ENCODE assay signal across 8 cellular contexts in genomic region chr14:91417134-91417982, GRCh38. TPM values are rescaled to one million over a fixed set of nuclear protein-coding genes. Genes with fewer than 3 reads are reported as not detected.
A peak's percentile ranks its signal among the peaks of the same experiment; 100 is the strongest.
DNase-seq lines count a peak whose midpoint lies in the region; ATAC-seq, FAIRE-seq and TF ChIP-seq lines count a peak whose summit lies in the region.

Gene CCDC88C (minus strand): TSS chr14:91417820. CDS start chr14:91417690, 130 bp downstream.

- H3K4me3 Mint-ChIP-seq in activated CD4-positive, alpha-beta memory T cell treated with anti-CD3 and anti-CD28 coated beads for 36 hours: peak within 1 kb of the TSS; percentile 100

- TF ChIP-seq CTCF in A673 (conservative IDR thresholded peaks at IDR 0.05; ENCODE audit: low read depth, low read length): peak; percentile 32; the same call in 1 of the 2 replicates
- peak in 1 of 3 experiments; percentile 22; a peak in 1 of 4 replicates for TF ChIP-seq CTCF in H1 (IDR thresholded peaks at IDR 0.05; ENCODE audit: control extremely low read depth in 1 of 3, insufficient read depth in 1 of 3, low read depth in 1 of 3, low read length in 3 of 3)

- H4K91ac ChIP-seq in H1 (replicated peaks; ENCODE audit: insufficient read length, low read length): peak within 1 kb of the TSS; percentile 59

- TF ChIP-seq POLR2A in H1 (IDR thresholded peaks at IDR 0.05; ENCODE audit: control extremely low read depth in 1 of 2, low read depth in 2 of 2, low read length in 2 of 2): peak in 1 of 2 experiments; percentile 52; a peak in 1 of 3 replicates

- no peak for FAIRE-seq in H1 (lab: Jason Lieb, UNC)

- H4K20me1 ChIP-seq in H1 (replicated peaks in 1 of 2; ENCODE audit: control insufficient read depth in 1 of 2, insufficient read depth in 2 of 2, low read length in 2 of 2): peaks cover 0 to 6% of the 10 kb centered on the region in 2 experiments

- peaks cover 37% of the 10 kb centered on the region for H3K36me3 Mint-ChIP-seq in activated CD4-positive, alpha-beta memory T cell treated with anti-CD3 and anti-CD28 coated beads for 36 hours

- CTCF ChIA-PET in A673 (lab: Charles Lee): interaction anchor here (0.6 to 2.2 kb wide), 4 partner anchors 55 to 240 kb away, joined by 3 to 19 read pairs (median 4); no protein-coding TSS in a partner anchor
- CTCF ChIA-PET in activated CD4-positive, alpha-beta memory T cell treated with anti-CD3 and anti-CD28 coated beads for 36 hours (lab: Charles Lee): interaction anchor here (0.7 to 5.5 kb wide), 17 partner anchors 17 to 107 kb away, joined by 3 to 99 read pairs (median 6); no protein-coding TSS in a partner anchor
- CTCF ChIA-PET in H1 (lab: Charles Lee; ENCODE audit: partially characterized antibody): interaction anchor here (1.0 to 10.0 kb wide), 15 partner anchors 10 to 129 kb away, joined by 3 to 135 read pairs (median 5); no protein-coding TSS in a partner anchor

- H3K56ac ChIP-seq in H1 (replicated peaks; ENCODE audit: insufficient read length, low read depth, low read length): peak within 1 kb of the TSS; percentile 52

- no peak within 1 kb of the TSS for H3K23ac ChIP-seq in H1 (ENCODE audit: insufficient read length)

- peak; percentile 4 to 23; a peak in 1 of 4 replicates for TF ChIP-seq RAD21 in H1 (IDR thresholded peaks at IDR 0.05 in 1 of 2, conservative IDR thresholded peaks at IDR 0.05 in 1 of 2; ENCODE audit: low read depth in 2 of 2, low read length in 2 of 2)

- DNase-seq in A673 (ENCODE audit: low spot score) (peak; percentile 85), NCI-H446 (lab: John Stamatoyannopoulos, UW) (peak; percentile 20 to 83), H1 (ENCODE audit: low read depth in 1 of 2, low spot score in 2 of 2) (peak in 1 of 2 experiments; percentile 79), midbrain (lab: John Stamatoyannopoulos, UW) (peak; percentile 48)
- peak; percentile 82 for DNase-seq in activated CD4-positive, alpha-beta memory T cell treated with anti-CD3 and anti-CD28 coated beads for 36 hours
- peak; percentile 52 to 79 for DNase-seq in stimulated activated CD8-positive, alpha-beta memory T cell treated with anti-CD3 and anti-CD28 coated beads, Interleukin-7, amount 100 ng/mL, for 4 hours (ENCODE audit: low read depth in 2 of 2)

- peak within 1 kb of the TSS; percentile 82 to 87 for H3K4me2 ChIP-seq in H1 (ENCODE audit: insufficient read depth in 1 of 2, low read depth in 2 of 2, low read length in 2 of 2)

- H3K4me3 ChIP-seq in A673 (ENCODE audit: low read depth, low read length, poor library complexity, severe bottlenecking) (peak within 1 kb of the TSS; percentile 89), H1 (ENCODE audit: extremely low read depth in 1 of 4, insufficient read depth in 2 of 4, low read depth in 3 of 4, low read length in 4 of 4) (peak within 1 kb of the TSS; percentile 82 to 92 (median 86))

- H3K9me3 ChIP-seq in A673 (ENCODE audit: low read depth, low read length, poor library complexity, severe bottlenecking): no peaks in the 10 kb centered on the region
- no peaks in the 10 kb centered on the region for H3K9me3 ChIP-seq in H1 (ENCODE audit: insufficient read depth in 2 of 2, low read depth in 1 of 2, low read length in 1 of 2)

- H3K18ac ChIP-seq in H1 (ENCODE audit: extremely low read depth, low read length): peak within 1 kb of the TSS; percentile 71

- no peaks in the 10 kb centered on the region for H3K27me3 ChIP-seq in A673 (replicated peaks; ENCODE audit: insufficient read depth, low read depth, low read length, poor library complexity)
- peaks cover 0 to 6% (median 3%) of the 10 kb centered on the region in 4 experiments; a peak in 2 of 7 replicates for H3K27me3 ChIP-seq in H1 (replicated peaks in 1 of 4; ENCODE audit: control insufficient read depth in 3 of 4, extremely low read depth in 1 of 4, insufficient read depth in 3 of 4, low read length in 3 of 4)

- no peaks in the 10 kb centered on the region for H3K9me3 Mint-ChIP-seq in activated CD4-positive, alpha-beta memory T cell treated with anti-CD3 and anti-CD28 coated beads for 36 hours

- H2BK20ac ChIP-seq in H1 (ENCODE audit: low read length): no peak within 1 kb of the TSS

- no peak within 1 kb of the TSS for H2BK5ac ChIP-seq in H1 (ENCODE audit: low read depth, low read length)

- H3K27ac Mint-ChIP-seq in activated CD4-positive, alpha-beta memory T cell treated with anti-CD3 and anti-CD28 coated beads for 36 hours: peak within 1 kb of the TSS; percentile 100

- no peak within 1 kb of the TSS for H3K14ac ChIP-seq in H1 (ENCODE audit: insufficient read length)

- H2BK12ac ChIP-seq in H1 (ENCODE audit: low read depth, low read length): no peak within 1 kb of the TSS

- ATAC-seq in GM18858 (IDR thresholded peaks at IDR 0.05; ENCODE audit: unreplicated experiment) (peak; percentile 36), HG03095 (IDR thresholded peaks at IDR 0.05; ENCODE audit: unreplicated experiment) (peak; percentile 41)

- H3K79me2 ChIP-seq in H1 (ENCODE audit: control insufficient read depth in 1 of 2, insufficient read depth in 2 of 2, low read length in 2 of 2): peaks cover 4 to 34% of the 10 kb centered on the region in 2 experiments; a peak in 3 of 4 replicates

- H3K4me1 Mint-ChIP-seq in activated CD4-positive, alpha-beta memory T cell treated with anti-CD3 and anti-CD28 coated beads for 36 hours (ENCODE audit: low read depth): peaks cover 42% of the 10 kb centered on the region

- peak within 1 kb of the TSS; percentile 58 for H2BK120ac ChIP-seq in H1 (replicated peaks; ENCODE audit: low read depth, low read length)

- POLR2A ChIA-PET in A673 (lab: Charles Lee; ENCODE audit: low non-redundant PET): interaction anchor here (0.6 to 0.7 kb wide), 2 partner anchors 45 to 592 kb away, joined by 3 to 4 read pairs; no protein-coding TSS in a partner anchor
- POLR2A ChIA-PET in activated CD4-positive, alpha-beta memory T cell treated with anti-CD3 and anti-CD28 coated beads for 36 hours (lab: Charles Lee): interaction anchor here (1.0 to 4.8 kb wide), 8 partner anchors 11 to 115 kb away, joined by 3 to 41 read pairs (median 9); partner anchors contain the start of gene PPP4R3A
- POLR2A ChIA-PET in H1 (lab: Charles Lee; ENCODE audit: partially characterized antibody): interaction anchor here (0.9 to 7.0 kb wide), 11 partner anchors 8 to 112 kb away, joined by 3 to 66 read pairs (median 5); no protein-coding TSS in a partner anchor

- peak within 1 kb of the TSS; percentile 16; the same call in 1 of the 2 replicates for H2BK15ac ChIP-seq in H1 (ENCODE audit: low read length)

- H3K36me3 ChIP-seq in A673 (ENCODE audit: insufficient read depth, low read length, poor library complexity, severe bottlenecking) (peaks cover 4% of the 10 kb centered on the region), H1 (ENCODE audit: control insufficient read depth in 2 of 4, insufficient read depth in 4 of 4, low read length in 3 of 4) (no peaks in the 10 kb centered on the region)

- no peak within 1 kb of the TSS for H2AK5ac ChIP-seq in H1 (ENCODE audit: low read depth, low read length)

- H3K27me3 Mint-ChIP-seq in activated CD4-positive, alpha-beta memory T cell treated with anti-CD3 and anti-CD28 coated beads for 36 hours: no peaks in the 10 kb centered on the region

- H4K5ac ChIP-seq in H1 (ENCODE audit: insufficient read length, low read depth, low read length): no peak within 1 kb of the TSS

- peak within 1 kb of the TSS; percentile 90; the same call in 1 of the 2 replicates for H4K8ac ChIP-seq in H1 (ENCODE audit: extremely low read depth, insufficient read depth, low read length)

- peaks cover 3% of the 10 kb centered on the region; the same call in 1 of the 2 replicates for H3K79me1 ChIP-seq in H1 (ENCODE audit: low read depth, low read length)

- H3K27ac ChIP-seq in A673 (ENCODE audit: low read depth, low read length, poor library complexity, severe bottlenecking) (peak within 1 kb of the TSS; percentile 71), H1 (ENCODE audit: low read depth, low read length) (no peak within 1 kb of the TSS)

- no peak for TF ChIP-seq EP300 in H1 (IDR thresholded peaks at IDR 0.05; ENCODE audit: borderline replicate concordance in 1 of 2, low read depth in 2 of 2, low read length in 2 of 2)

- intact Hi-C loops in A673 (cut with micrococcal nuclease; ENCODE audit: unreplicated experiment): loop anchor here (5.0 to 10.0 kb wide), 2 partner anchors 60 to 497 kb away; no protein-coding TSS in a partner anchor
- intact Hi-C loops in activated CD4-positive, alpha-beta memory T cell treated with anti-CD3 and anti-CD28 coated beads for 36 hours (cut with micrococcal nuclease): loop anchor here (1.0 to 5.0 kb wide), 7 partner anchors 8 to 455 kb away; partner anchors contain the start of gene RPS6KA5

- H3K4me1 ChIP-seq in A673 (ENCODE audit: insufficient read depth, low read length, poor library complexity, severe bottlenecking) (peaks cover 17% of the 10 kb centered on the region), H1 (replicated peaks in 1 of 4; ENCODE audit: control insufficient read depth in 3 of 4, insufficient read depth in 4 of 4, low read length in 3 of 4) (peaks cover 7 to 30% (median 18%) of the 10 kb centered on the region in 4 experiments; a peak in 6 of 7 replicates)

- peak within 1 kb of the TSS; percentile 47 to 85 (median 62) for H3K9ac ChIP-seq in H1 (replicated peaks in 1 of 4; ENCODE audit: extremely low read depth in 1 of 4, low read depth in 3 of 4, low read length in 3 of 4)

- H3K4ac ChIP-seq in H1 (replicated peaks; ENCODE audit: insufficient read length, low read depth, low read length): no peak within 1 kb of the TSS

- BruUV-seq in A673 (replicated peaks; lab: Mats Ljungman, UMichigan): no TSS peak

- 3% methylated on average over 50 of the region's 102 CpGs; no CpG with 5 or more reads in 1 of the 2 experiments for WGBS in H1 (ENCODE audit: extremely low coverage in 1 of 2, insufficient coverage in 1 of 2, insufficient read length in 1 of 2, insufficient replicate concordance in 2 of 2, low coverage in 1 of 2, low lambda C conversion rate in 2 of 2, missing lambda C conversion rate in 1 of 2), 2 experiments

- H2AFZ ChIP-seq in H1 (ENCODE audit: low read length): no peak within 1 kb of the TSS

- peaks cover 19% of the 10 kb centered on the region for H3K23me2 ChIP-seq in H1 (ENCODE audit: low read depth, low read length)

TF ChIP-seq in H1, 55 proteins besides CTCF, POLR2A, EP300 and RAD21 (continues in another document):
- TF ChIP-seq YY1 (IDR thresholded peaks at IDR 0.05; ENCODE audit: low read depth, low read length): no peak
- no peak for TF ChIP-seq CHD1 (IDR thresholded peaks at IDR 0.05; ENCODE audit: low read depth, low read length)
- TF ChIP-seq SUZ12 (IDR thresholded peaks at IDR 0.05; ENCODE audit: low read length): no peak

RNA-seq across cellular contexts. Expression of gene CCDC88C, which starts in this region (rescaled TPM):
- 36.8 and 49.1 TPM in 2 replicates for total RNA-seq in A673 (2021)
- total RNA-seq in activated CD4-positive, alpha-beta memory T cell treated with anti-CD3 and anti-CD28 coated beads for 36 hours: 10 to 100 TPM; 73.0 to 74.7 TPM
- 55.4 and 57.7 TPM in 2 replicates for total RNA-seq in H1 (2021; fragmentation: NEBNext Ultra II Directional; extraction: Animal tissue kit (Norgen Biotek cat#: 25700))
- polyA plus RNA-seq in H1 (2011; rRNA removed): 10.3 and 19.5 TPM in 2 replicates
- 17.7 TPM for polyA plus RNA-seq in H1 (2011; cell fraction: cytosol; rRNA removed)
- 46.9 TPM for polyA plus RNA-seq in H1 (2011; cell fraction: nucleus; rRNA removed)
- 23.7 to 30.8 TPM (median 27.7 TPM) in 4 replicates for polyA plus RNA-seq in H1 (2012, experiment 1 of 2)
- 10.5 TPM for polyA plus RNA-seq in H1 (2012, experiment 2 of 2)
- 23.3 TPM for polyA plus RNA-seq in H1 (2013, experiment 1 of 2)
- 22.6 TPM for polyA plus RNA-seq in H1 (2013, experiment 2 of 2)
- 41.4 and 42.2 TPM in 2 replicates for polyA minus RNA-seq in H1 (2011; rRNA and poly(A)+ RNA removed)
- 27.2 TPM for polyA minus RNA-seq in H1 (2011; cell fraction: cytosol; rRNA and poly(A)+ RNA removed)
- 64.1 TPM for polyA minus RNA-seq in H1 (2011; cell fraction: nucleus; rRNA and poly(A)+ RNA removed)
